23 cellular contexts compared by ENCODE assay signal in genomic region chr9:36074055-36074454, GRCh38. TPM values are rescaled to one million over a fixed set of nuclear protein-coding genes. Genes with fewer than 3 reads are reported as not detected.
DNase-seq lines count a peak whose midpoint lies in the region; ATAC-seq and TF ChIP-seq lines count a peak whose summit lies in the region.
"Had no signal": no experiment of that assay in that cellular context is flagged by ENCODE, and none has a peak within 500 bp of the region (broad histone marks: within the 10 kb centered on the region; RNA-seq: fewer than 3 reads in every experiment).

No MANE protein-coding gene starts in this region.

- ATAC-seq in gastroesophageal sphincter = no peak
- ATAC-seq: A549; CD8-positive, alpha-beta T cell; GM12878; PC-3 had no signal

- 96 to 100% methylated on average over 1 of the region's 1 CpG for WGBS in gastroesophageal sphincter (ENCODE audit: low coverage in 1 of 2), 2 donors

- H3K27ac ChIP-seq in AG04450 (ENCODE audit: low read depth, low read length) = peak overlapping the region; percentile 52
- no peak overlapping the region for H3K27ac ChIP-seq in Karpas-422 (ENCODE audit: low read length)
- H3K27ac ChIP-seq in gastroesophageal sphincter = peak overlapping the region in 3 of 4 donors; percentile 12 to 65 (median 30)
- H3K27ac ChIP-seq: BLaER1 treated with 17β-estradiol and CSF1 and Interleukin-3, amounts not matched to agents 10 nM and 100 nM had no signal

- H3K4me3 ChIP-seq in AG04450 (ENCODE audit: low read depth, low read length) (no peak overlapping the region), Karpas-422 (ENCODE audit: low read length) (no peak overlapping the region), gastroesophageal sphincter (no peak overlapping the region)
- H3K4me3 ChIP-seq: A549; BLaER1 treated with 17β-estradiol and CSF1 and Interleukin-3, amounts not matched to agents 10 nM and 100 nM; GM12878 had no signal

- no peak for TF ChIP-seq POLR2A in gastroesophageal sphincter (IDR thresholded peaks at IDR 0.05)

- H3K4me1 Mint-ChIP-seq in osteocyte (ENCODE audit: unreplicated experiment) = peaks cover 20% of the 10 kb centered on the region

- peaks cover 14% of the 10 kb centered on the region for H3K36me3 Mint-ChIP-seq in osteocyte (ENCODE audit: unreplicated experiment)

- H3K9me3 ChIP-seq in AG04450 (ENCODE audit: control insufficient read depth, insufficient read depth, low read length) (no peaks in the 10 kb centered on the region), Karpas-422 (ENCODE audit: low read length) (no peaks in the 10 kb centered on the region), gastroesophageal sphincter (no peaks in the 10 kb centered on the region)
- H3K9me3 ChIP-seq: A549; BLaER1 treated with 17β-estradiol and CSF1 and Interleukin-3, amounts not matched to agents 10 nM and 100 nM had no signal

- no peak overlapping the region for H3K4me2 ChIP-seq in Karpas-422 (ENCODE audit: low read depth, low read length, poor library complexity, severe bottlenecking)
- H3K4me2 ChIP-seq: A549; BLaER1 treated with 17β-estradiol and CSF1 and Interleukin-3, amounts not matched to agents 10 nM and 100 nM had no signal

- POLR2A ChIA-PET in AG04450 (lab: Yijun Ruan, JAX) = interaction anchor here (0.6 to 2.3 kb wide), 12 partner anchors 10 to 184 kb away, joined by 3 to 13 read pairs (median 4); partner anchors contain the start of genes CLTA, GNE and RECK

- CTCF ChIA-PET in AG04450 (lab: Charles Lee) = interaction anchor here (0.6 to 1.9 kb wide), 8 partner anchors 9 to 283 kb away, joined by 4 to 15 read pairs (median 6); no protein-coding TSS in a partner anchor

- peak overlapping the region; percentile 25 for H3K27ac Mint-ChIP-seq in osteocyte (ENCODE audit: unreplicated experiment)
- H3K27ac Mint-ChIP-seq: CD8-positive, alpha-beta T cell had no signal

- H3K9me2 ChIP-seq in Karpas-422 (replicated peaks; ENCODE audit: insufficient read depth, low read length) = no peaks in the 10 kb centered on the region

- H3K4me1 ChIP-seq in Karpas-422 (ENCODE audit: low read length) (peaks cover 8% of the 10 kb centered on the region), gastroesophageal sphincter (peaks cover 7 to 22% (median 7%) of the 10 kb centered on the region in 3 donors)

- DNase-seq in AG04450 (ENCODE audit: low read depth, low spot score) (no peak), Karpas-422 (peak; percentile 5), osteocyte (ENCODE audit: extremely low spot score, unreplicated experiment) (no peak), AML-193 (lab: John Stamatoyannopoulos, UW) (no peak), DMS114 treated with DMSO at 0.1 percent for 48 hours (lab: John Stamatoyannopoulos, UW; ENCODE audit: unreplicated experiment) (no peak), SW 1271 (lab: John Stamatoyannopoulos, UW) (no peak)
- DNase-seq in central memory CD4-positive, alpha-beta T cell = no peak
- DNase-seq: Calu3; CD8-positive, alpha-beta T cell; DMS53; EL; KG1; NCI-H1417 treated with DMSO at 0.1 percent for 48 hours; NCI-H187 treated with DMSO at 0.1 percent for 48 hours; NCI-H345; NCI-H524 treated with DMSO at 0.1 percent for 48 hours; PC-3; RPMI8226; SIG-M5 had no signal

- no peak overlapping the region for H2AFZ ChIP-seq in Karpas-422 (ENCODE audit: low read length)

- no peak for TF ChIP-seq EP300 in gastroesophageal sphincter (IDR thresholded peaks at IDR 0.05)

- H3K27me3 ChIP-seq in AG04450 (ENCODE audit: control insufficient read depth, insufficient read depth, low read length) (no peaks in the 10 kb centered on the region), Karpas-422 (ENCODE audit: low read length) (no peaks in the 10 kb centered on the region), gastroesophageal sphincter (no peaks in the 10 kb centered on the region)
- H3K27me3 ChIP-seq: BLaER1 treated with 17β-estradiol and CSF1 and Interleukin-3, amounts not matched to agents 10 nM and 100 nM had no signal

- no peaks in the 10 kb centered on the region for H4K20me1 ChIP-seq in Karpas-422 (ENCODE audit: insufficient read depth, low read depth, low read length)

- H3K9ac ChIP-seq in Karpas-422 (ENCODE audit: low read length) = no peak overlapping the region
- H3K9ac ChIP-seq: BLaER1 treated with 17β-estradiol and CSF1 and Interleukin-3, amounts not matched to agents 10 nM and 100 nM had no signal

- H3K9me3 Mint-ChIP-seq in osteocyte (ENCODE audit: unreplicated experiment) = no peaks in the 10 kb centered on the region
- H3K9me3 Mint-ChIP-seq: CD8-positive, alpha-beta T cell had no signal

- H3K4me3 Mint-ChIP-seq in osteocyte (ENCODE audit: unreplicated experiment) = no peak overlapping the region
- H3K4me3 Mint-ChIP-seq: CD8-positive, alpha-beta T cell had no signal

- H3K36me3 ChIP-seq in Karpas-422 (ENCODE audit: insufficient read depth, low read length) = no peaks in the 10 kb centered on the region
- H3K36me3 ChIP-seq in gastroesophageal sphincter = no peaks in the 10 kb centered on the region

- no peaks in the 10 kb centered on the region for H3K79me2 ChIP-seq in Karpas-422 (ENCODE audit: low read length)

- TF ChIP-seq CTCF in AG04450 (IDR thresholded peaks at IDR 0.05; ENCODE audit: low read depth, low read length) = no peak
- TF ChIP-seq CTCF in gastroesophageal sphincter (IDR thresholded peaks at IDR 0.05) = no peak
- TF ChIP-seq CTCF in osteocyte (IDR thresholded peaks at IDR 0.05) = no peak

- no peaks in the 10 kb centered on the region for H3K27me3 Mint-ChIP-seq in osteocyte (ENCODE audit: unreplicated experiment)

RNA-seq across cellular contexts. Expression of gene RECK, which starts 37.3 kb away (rescaled TPM):
- polyA plus RNA-seq in AG04450 (2011; rRNA removed) = 103 and 112 TPM in 2 replicates
- polyA minus RNA-seq in AG04450 (2011; rRNA and poly(A)+ RNA removed) = 62.4 and 62.8 TPM in 2 replicates
- 2.3 and 2.6 TPM in 2 replicates for total RNA-seq in Karpas-422 (2014; rRNA removed; shearing (Covaris generic); ENCODE audit: low replicate concordance)
- total RNA-seq in gastroesophageal sphincter (10 to 100 TPM; 12.6 to 29.5 (median 18.6) TPM), osteocyte (25.7 and 27.1 TPM in 2 replicates)
